In the genomic region with DNA sequence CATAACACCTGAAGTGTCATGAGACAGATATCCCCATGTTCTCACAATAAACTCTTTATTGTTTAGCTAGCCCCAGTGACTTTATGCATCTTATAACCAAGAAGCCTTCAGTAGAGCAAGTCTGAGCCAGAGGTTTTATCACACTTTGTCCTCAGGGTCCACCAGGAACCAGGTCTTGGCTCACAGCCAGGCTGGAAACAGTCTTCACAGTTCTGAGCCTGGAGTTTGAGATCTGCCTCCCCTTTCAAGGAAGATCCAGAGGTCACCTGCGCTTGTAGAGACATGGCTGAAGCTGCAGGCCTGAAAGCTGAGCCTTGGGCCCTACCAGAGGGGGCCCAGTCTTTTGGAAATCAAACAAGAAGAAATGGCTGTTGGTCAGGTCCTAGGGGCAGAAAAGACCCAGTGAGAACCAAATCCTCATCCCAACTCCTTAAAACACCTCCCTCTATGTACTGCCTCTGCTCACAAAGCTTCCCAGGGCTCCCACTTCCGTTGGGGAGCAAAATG, we compare ENCODE assay signal across 19 cellular contexts.
"Had no signal": no experiment of that assay in that cellular context is flagged by ENCODE, and none has a peak within 500 bp of the region (broad histone marks: within the 10 kb centered on the region; RNA-seq: fewer than 3 reads in every experiment).

No MANE protein-coding gene starts in this region.

- H3K27me3 ChIP-seq: gastrocnemius medialis, neutrophil, thyroid gland had no signal

- H3K27ac Mint-ChIP-seq: activated CD4-positive, alpha-beta T cell treated with anti-CD3 and anti-CD28 coated beads for 36 hours; WTC11 had no signal

- H3K9me3 ChIP-seq: gastrocnemius medialis, mucosa of descending colon, neutrophil, thyroid gland had no signal

- H3K4me3 Mint-ChIP-seq: activated CD4-positive, alpha-beta T cell treated with anti-CD3 and anti-CD28 coated beads for 36 hours; activated naive CD8-positive, alpha-beta T cell treated with anti-CD3 and anti-CD28 coated beads, Interleukin-2, amount 10 ng/mL, durations not matched to agents 7 days and 5 days; WTC11 had no signal

- H3K9ac ChIP-seq: parathyroid adenoma had no signal

- H3K4me1 Mint-ChIP-seq: WTC11 had no signal

- H3K9me3 Mint-ChIP-seq: activated naive CD8-positive, alpha-beta T cell treated with anti-CD3 and anti-CD28 coated beads, Interleukin-2, amount 10 ng/mL, durations not matched to agents 7 days and 5 days; brain; naive thymus-derived CD8-positive, alpha-beta T cell; WTC11 had no signal

- DNase-seq: activated CD4-positive, alpha-beta T cell treated with anti-CD3 and anti-CD28 coated beads for 36 hours; activated CD8-positive, alpha-beta memory T cell treated with anti-CD3 and anti-CD28 coated beads, Interleukin-2, amount 50 U/mL, for 4 hours; activated effector memory CD4-positive, alpha-beta T cell treated with anti-CD3 and anti-CD28 coated beads, Interleukin-2, amount 50 U/mL, for 16 hours; activated naive CD8-positive, alpha-beta T cell treated with anti-CD3 and anti-CD28 coated beads, Interleukin-2, amount 10 ng/mL, durations not matched to agents 7 days and 5 days; anterior cingulate cortex; caudate nucleus; erythroblast; gastrocnemius medialis; kidney glomerular epithelial cell; mesenchymal stem cell; mucosa of descending colon; naive thymus-derived CD8-positive, alpha-beta T cell; stimulated activated naive CD4-positive, alpha-beta T cell; SW 1271; thyroid gland had no signal

- H3K27ac ChIP-seq: gastrocnemius medialis, neutrophil, parathyroid adenoma had no signal

- ATAC-seq: activated CD4-positive, alpha-beta T cell treated with anti-CD3 and anti-CD28 coated beads for 36 hours; gastrocnemius medialis; mucosa of descending colon; naive thymus-derived CD8-positive, alpha-beta T cell; WTC11 had no signal

- H3K4me3 ChIP-seq: gastrocnemius medialis, mucosa of descending colon, thyroid gland had no signal

- H3K27me3 Mint-ChIP-seq: activated CD4-positive, alpha-beta T cell treated with anti-CD3 and anti-CD28 coated beads for 36 hours; activated naive CD8-positive, alpha-beta T cell treated with anti-CD3 and anti-CD28 coated beads, Interleukin-2, amount 10 ng/mL, durations not matched to agents 7 days and 5 days; brain; naive thymus-derived CD8-positive, alpha-beta T cell had no signal
